In genomic region chr1:17289756-17290155, GRCh38 we compare ENCODE assay signal across 18 cellular contexts. TPM values are rescaled to one million over a fixed set of nuclear protein-coding genes. Genes with fewer than 3 reads are reported as not detected.
A peak's percentile ranks its signal among the peaks of the same experiment; 100 is the strongest.
DNase-seq lines count a peak whose midpoint lies in the region; ATAC-seq and TF ChIP-seq lines count a peak whose summit lies in the region.
"Had no signal": no experiment of that assay in that cellular context is flagged by ENCODE, and none has a peak within 500 bp of the region (broad histone marks: within the 10 kb centered on the region; RNA-seq: fewer than 3 reads in every experiment).

No MANE protein-coding gene starts in this region.

- peaks cover 5% of the 10 kb centered on the region for H3K36me3 Mint-ChIP-seq in MCF 10A (ENCODE audit: insufficient read depth, unreplicated experiment)
- H3K36me3 Mint-ChIP-seq: CD4-positive, alpha-beta memory T cell; IgD-negative memory B cell; naive B cell; WTC11 had no signal

- POLR2A ChIA-PET in MCF 10A (lab: Yijun Ruan, JAX), result interaction anchor here (0.6 to 3.6 kb wide), 13 partner anchors 9 to 922 kb away, joined by 3 to 34 read pairs (median 4); no protein-coding TSS in a partner anchor
- POLR2A ChIA-PET in OCI-LY7 (lab: Charles Lee), result no interaction called here

- DNase-seq in MCF 10A (ENCODE audit: unreplicated experiment) (peak; percentile 93), breast epithelium (ENCODE audit: low spot score in 2 of 2) (no peak), astrocyte of the spinal cord (ENCODE audit: low read depth, low spot score) (peak; percentile 60), iris pigment epithelial cell (ENCODE audit: low read depth) (peak; percentile 64), NCI-H748 treated with DMSO at 0.1 percent for 48 hours (lab: John Stamatoyannopoulos, UW) (no peak), OCI-LY7 (ENCODE audit: low spot score) (no peak), SKM-1 (lab: John Stamatoyannopoulos, UW; ENCODE audit: unreplicated experiment) (no peak)
- DNase-seq: 8988T; CD4-positive, alpha-beta memory T cell; hypothalamus; left ventricle myocardium inferior; naive B cell; NCI-H1092; stimulated activated CD4-positive, alpha-beta T cell treated with anti-CD3 and anti-CD28 coated beads, Interleukin-4, amount 100 ng/mL, for 1 hour had no signal

- H3K4me3 ChIP-seq in breast epithelium, result no peak overlapping the region
- H3K4me3 ChIP-seq in astrocyte of the spinal cord (ENCODE audit: low read depth, low read length), result no peak overlapping the region
- H3K4me3 ChIP-seq in OCI-LY7 (ENCODE audit: low read depth, low read length, poor library complexity, severe bottlenecking), result no peak overlapping the region
- H3K4me3 ChIP-seq: left ventricle myocardium inferior had no signal

- no peaks in the 10 kb centered on the region for H3K9me2 ChIP-seq in OCI-LY7 (ENCODE audit: insufficient read depth, low read length)

- H3K27ac Mint-ChIP-seq in MCF 10A (ENCODE audit: low read depth, unreplicated experiment), result no peak overlapping the region
- H3K27ac Mint-ChIP-seq: CD4-positive, alpha-beta memory T cell; IgD-negative memory B cell; naive B cell; WTC11 had no signal

- no peaks in the 10 kb centered on the region for H3K79me2 ChIP-seq in OCI-LY7 (ENCODE audit: insufficient read depth, low read depth, low read length)

- no peak for ATAC-seq in HG03521 (IDR thresholded peaks at IDR 0.05; ENCODE audit: unreplicated experiment)
- ATAC-seq: WTC11 had no signal

- TF ChIP-seq POLR2A in breast epithelium (IDR thresholded peaks at IDR 0.05), result no peak

- no peak overlapping the region for H3K4me2 ChIP-seq in OCI-LY7 (ENCODE audit: low read length)

- no peaks in the 10 kb centered on the region for H3K27me3 Mint-ChIP-seq in MCF 10A (ENCODE audit: insufficient read depth, unreplicated experiment)

- H3K4me1 ChIP-seq in breast epithelium (no peaks in the 10 kb centered on the region), OCI-LY7 (ENCODE audit: insufficient read depth, low read length, poor library complexity, severe bottlenecking) (no peaks in the 10 kb centered on the region)
- H3K4me1 ChIP-seq: left ventricle myocardium inferior had no signal

- no peaks in the 10 kb centered on the region for H3K36me3 ChIP-seq in breast epithelium
- H3K36me3 ChIP-seq in OCI-LY7 (ENCODE audit: insufficient read depth, low read length), result no peaks in the 10 kb centered on the region
- H3K36me3 ChIP-seq: left ventricle myocardium inferior had no signal

- H3K9me3 ChIP-seq in breast epithelium, result no peaks in the 10 kb centered on the region
- H3K9me3 ChIP-seq in OCI-LY7 (ENCODE audit: low read length), result no peaks in the 10 kb centered on the region
- H3K9me3 ChIP-seq: left ventricle myocardium inferior had no signal

- CTCF ChIA-PET in MCF 10A (lab: Yijun Ruan, JAX), result interaction anchor here (0.6 to 2.2 kb wide), 4 partner anchors 15 to 50 kb away, joined by 3 to 9 read pairs (median 4); no protein-coding TSS in a partner anchor
- CTCF ChIA-PET in OCI-LY7 (lab: Charles Lee; ENCODE audit: unreplicated experiment), result no interaction called here

- H3K27me3 ChIP-seq in breast epithelium, result no peaks in the 10 kb centered on the region

- intact Hi-C loops in MCF 10A (cut with micrococcal nuclease), result loop anchor here (1.0 kb wide), 1 partner anchor 48 kb away; no protein-coding TSS in a partner anchor
- intact Hi-C loops in breast epithelium (cut with DNase I; ENCODE audit: low total_unique reads), result no loop called here
- intact Hi-C loops in OCI-LY7 (cut with micrococcal nuclease; ENCODE audit: unreplicated experiment), result no loop called here

- H3K4me3 Mint-ChIP-seq in MCF 10A (ENCODE audit: unreplicated experiment), result peak overlapping the region; percentile 46
- H3K4me3 Mint-ChIP-seq: CD4-positive, alpha-beta memory T cell; IgD-negative memory B cell; naive B cell; WTC11 had no signal

- TF ChIP-seq CTCF in MCF 10A (IDR thresholded peaks at IDR 0.05; ENCODE audit: unreplicated experiment), result no peak
- no peak for TF ChIP-seq CTCF in breast epithelium (IDR thresholded peaks at IDR 0.05)
- no peak for TF ChIP-seq CTCF in astrocyte of the spinal cord (IDR thresholded peaks at IDR 0.05; ENCODE audit: low read depth, low read length)
- TF ChIP-seq CTCF in OCI-LY7 (conservative IDR thresholded peaks at IDR 0.05; ENCODE audit: low read length), result no peak

- peaks cover 30% of the 10 kb centered on the region for H3K4me1 Mint-ChIP-seq in MCF 10A (ENCODE audit: insufficient read depth, unreplicated experiment)
- H3K4me1 Mint-ChIP-seq: CD4-positive, alpha-beta memory T cell; IgD-negative memory B cell; naive B cell had no signal

- H2AFZ ChIP-seq in OCI-LY7 (ENCODE audit: low read length), result no peak overlapping the region

- no peaks in the 10 kb centered on the region; the same call in 1 of the 2 replicates for H4K20me1 ChIP-seq in OCI-LY7 (ENCODE audit: insufficient read depth, low read length)

- no peaks in the 10 kb centered on the region for H3K9me3 Mint-ChIP-seq in MCF 10A (ENCODE audit: unreplicated experiment)
- H3K9me3 Mint-ChIP-seq: CD4-positive, alpha-beta memory T cell; IgD-negative memory B cell; naive B cell; WTC11 had no signal

- in situ Hi-C loops in astrocyte of the spinal cord (cut with HindIII; ENCODE audit: low sequenced_read_pairs), result no loop called here

- H3K27ac ChIP-seq in breast epithelium (no peak overlapping the region), OCI-LY7 (ENCODE audit: low read depth, low read length, poor library complexity, severe bottlenecking) (no peak overlapping the region)
- H3K27ac ChIP-seq: left ventricle myocardium inferior had no signal

- BruUV-seq in MCF 10A (replicated peaks; lab: Mats Ljungman, UMichigan) (no TSS peak), OCI-LY7 (replicated peaks; lab: Mats Ljungman, UMichigan) (no TSS peak)

RNA-seq across cellular contexts. Expression of gene PADI4, which starts 18.2 kb away (rescaled TPM):
- 0.51 TPM in 1 of 2 replicates, not detected in the other for total RNA-seq in MCF 10A (2022)
- 1 to 10 TPM in 1 of 3 donors, not detected in 2; 1.3 TPM for total RNA-seq in breast epithelium
- total RNA-seq in OCI-LY7 (2014; rRNA removed; shearing (Covaris generic)), result not detected in 2 replicates
- 0.19 TPM in 1 of 2 replicates, not detected in the other for total RNA-seq in OCI-LY7 (2022)

RNA-seq across cellular contexts. Expression of gene PADI3, which starts 40.9 kb away (rescaled TPM):
- total RNA-seq in MCF 10A (2022) (0.12 TPM in 1 of 2 replicates, not detected in the other), breast epithelium (not detected), OCI-LY7 (2022) (not detected in 2 replicates)
- total RNA-seq in OCI-LY7 (2014; rRNA removed; shearing (Covaris generic)), result not detected in 2 replicates
- total RNA-seq: cardiac septum; CD4-positive, alpha-beta memory T cell; left ventricle myocardium inferior had no signal

Comparison
In these comparisons a context has a peak if more than half of its experiments do, and no peak if none do; other contexts are left out.
1. DNase-seq: peak in MCF 10A (single experiment), astrocyte of the spinal cord (single experiment) and iris pigment epithelial cell (single experiment); none in breast epithelium (0 of 2), NCI-H748 treated with DMSO at 0.1 percent for 48 hours (single experiment), OCI-LY7 (single experiment) and SKM-1 (single experiment).